11 cellular contexts compared by ENCODE assay signal in the genomic region with DNA sequence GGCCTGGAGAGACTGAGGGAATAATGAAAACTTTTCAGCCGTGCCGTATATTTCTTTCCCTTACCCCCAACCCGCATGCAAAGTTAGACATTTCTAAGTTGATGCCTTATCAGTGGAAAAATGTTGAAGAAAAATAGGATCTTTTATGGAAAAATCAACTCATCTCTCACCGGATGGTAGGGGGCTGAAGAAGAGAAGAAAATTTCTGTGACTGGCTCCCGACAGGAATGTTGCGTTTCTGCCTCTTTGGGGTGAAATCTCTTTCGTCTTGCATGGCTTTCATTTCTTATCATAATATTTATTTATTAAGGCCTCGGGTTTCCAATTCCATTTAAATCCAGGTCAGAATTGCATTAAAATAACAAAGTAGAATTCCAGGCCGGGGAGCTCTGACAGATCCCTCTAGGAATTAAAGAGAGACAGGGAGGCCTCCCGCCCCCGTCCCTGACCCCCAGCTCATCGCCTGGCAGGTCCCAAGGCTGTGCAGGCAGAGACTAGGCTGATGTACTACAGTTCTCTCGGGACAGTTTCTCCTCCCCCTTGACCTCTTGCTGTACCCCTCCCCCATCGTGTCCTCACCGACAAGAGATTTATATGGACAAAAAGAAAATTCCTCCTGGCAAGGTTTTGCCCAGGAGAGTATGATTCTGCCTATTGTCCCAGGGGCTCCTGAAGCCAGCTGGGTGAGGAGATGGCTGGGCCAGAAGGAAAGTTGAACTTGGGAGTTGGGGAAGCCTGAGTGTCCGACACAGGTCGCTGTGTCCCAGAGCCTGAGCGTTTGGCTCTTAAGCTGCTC. TPM values are rescaled to one million over a fixed set of nuclear protein-coding genes. Genes with fewer than 3 reads are reported as not detected.
DNase-seq lines count a peak whose midpoint lies in the region; ATAC-seq and TF ChIP-seq lines count a peak whose summit lies in the region.
"Had no signal": no experiment of that assay in that cellular context is flagged by ENCODE, and none has a peak within 500 bp of the region (broad histone marks: within the 10 kb centered on the region; RNA-seq: fewer than 3 reads in every experiment).

No MANE protein-coding gene starts in this region.

- H3K36me3 ChIP-seq in WERI-Rb-1, result no peaks in the 10 kb centered on the region

- H3K27ac ChIP-seq in WERI-Rb-1 (no peak overlapping the region), right cardiac atrium (ENCODE audit: low read length) (no peak overlapping the region)

- H3K9me3 ChIP-seq in WERI-Rb-1 (ENCODE audit: severe bottlenecking), result no peaks in the 10 kb centered on the region
- H3K9me3 ChIP-seq in right cardiac atrium (ENCODE audit: control insufficient read depth, low read length), result no peaks in the 10 kb centered on the region

- H3K4me3 Mint-ChIP-seq in Calu3 (ENCODE audit: low read depth, unreplicated experiment), result peak overlapping the region; percentile 62
- peak overlapping the region; percentile 76 for H3K4me3 Mint-ChIP-seq in progenitor cell of endocrine pancreas (ENCODE audit: low read depth)

- no peak overlapping the region for H3K27ac Mint-ChIP-seq in Calu3 (ENCODE audit: unreplicated experiment)
- no peak overlapping the region for H3K27ac Mint-ChIP-seq in progenitor cell of endocrine pancreas

- peaks cover 2% of the 10 kb centered on the region for H3K4me1 ChIP-seq in right cardiac atrium (ENCODE audit: control insufficient read depth, insufficient read depth, low read length)

- peaks cover 20% of the 10 kb centered on the region for H3K4me1 Mint-ChIP-seq in Calu3 (ENCODE audit: low read depth, unreplicated experiment)
- H3K4me1 Mint-ChIP-seq in progenitor cell of endocrine pancreas (ENCODE audit: low read depth), result peaks cover 41% of the 10 kb centered on the region

- H3K27me3 ChIP-seq in WERI-Rb-1 (ENCODE audit: insufficient read depth, low read depth, severe bottlenecking), result peaks cover 22% of the 10 kb centered on the region
- H3K27me3 ChIP-seq in right cardiac atrium (ENCODE audit: control insufficient read depth, insufficient read depth), result no peaks in the 10 kb centered on the region

- 50% methylated on average over 18 of the region's 18 CpGs for WGBS in right cardiac atrium

- H3K9me3 Mint-ChIP-seq in Calu3 (ENCODE audit: low read depth, unreplicated experiment), result no peaks in the 10 kb centered on the region
- H3K9me3 Mint-ChIP-seq in progenitor cell of endocrine pancreas (ENCODE audit: low read depth), result no peaks in the 10 kb centered on the region

- no peak for ATAC-seq in right cardiac atrium
- no peak for ATAC-seq in GM18517 (IDR thresholded peaks at IDR 0.05; ENCODE audit: unreplicated experiment)

- H3K4me3 ChIP-seq in WERI-Rb-1 (ENCODE audit: low read depth, low read length), result peak overlapping the region; percentile 56
- peak overlapping the region; percentile 57 for H3K4me3 ChIP-seq in right cardiac atrium (ENCODE audit: low read length)

- DNase-seq in Calu3 (no peak), WERI-Rb-1 (no peak), right cardiac atrium (no peak), progenitor cell of endocrine pancreas (ENCODE audit: low spot score, unreplicated experiment) (no peak), NCI-H187 treated with DMSO at 0.1 percent for 48 hours (lab: John Stamatoyannopoulos, UW) (no peak), GF-D8 (lab: John Stamatoyannopoulos, UW) (no peak), amniotic stem cell (lab: John Stamatoyannopoulos, UW) (no peak)
- DNase-seq: cerebellar nuclear complex; NCI-H2171 treated with DMSO at 0.1 percent for 48 hours; stimulated activated CD8-positive, alpha-beta memory T cell treated with anti-CD3 and anti-CD28 coated beads, Interleukin-4, amount 100 ng/mL, for 48 hours had no signal

- CTCF ChIA-PET in Calu3 (lab: Charles Lee), result interaction anchor here (0.6 to 1.4 kb wide), 3 partner anchors 16 to 63 kb away, joined by 3 to 4 read pairs (median 3); no protein-coding TSS in a partner anchor

- intact Hi-C loops in Calu3 (cut with micrococcal nuclease; ENCODE audit: unreplicated experiment) (no loop called here), right cardiac atrium (cut with DNase I) (loop anchor here in 1 of 4 donors (10.0 kb wide), 1 partner anchor 220 kb away; no protein-coding TSS in a partner anchor)

- no TSS peak for BruUV-seq in Calu3 (replicated peaks; lab: Mats Ljungman, UMichigan)

- H3K36me3 Mint-ChIP-seq in Calu3 (ENCODE audit: insufficient read depth, unreplicated experiment), result peaks cover 8% of the 10 kb centered on the region
- peaks cover 2% of the 10 kb centered on the region for H3K36me3 Mint-ChIP-seq in progenitor cell of endocrine pancreas (ENCODE audit: insufficient read depth)

- H3K27me3 Mint-ChIP-seq in Calu3 (ENCODE audit: unreplicated experiment), result peaks cover 82% of the 10 kb centered on the region
- H3K27me3 Mint-ChIP-seq in progenitor cell of endocrine pancreas, result peaks cover 30% of the 10 kb centered on the region

- TF ChIP-seq CTCF in Calu3 (IDR thresholded peaks at IDR 0.05; ENCODE audit: unreplicated experiment) (no peak), WERI-Rb-1 (IDR thresholded peaks at IDR 0.05; ENCODE audit: low read depth, low read length) (no peak), progenitor cell of endocrine pancreas (IDR thresholded peaks at IDR 0.05; ENCODE audit: unreplicated experiment) (no peak)

RNA-seq across cellular contexts. Expression of gene SCUBE3, which starts 1.3 kb away (rescaled TPM):
- total RNA-seq in Calu3 (2022) (0.44 and 0.47 TPM in 2 replicates), right cardiac atrium (under 1 TPM; 0.25 to 0.86 (median 0.49) TPM), progenitor cell of endocrine pancreas (31.1 and 35.3 TPM in 2 replicates)
- polyA plus RNA-seq in right cardiac atrium, result 0.38 TPM

RNA-seq across cellular contexts. Expression of gene ZNF76, which starts 44.5 kb away (rescaled TPM):
- total RNA-seq in Calu3 (2022) (52.0 and 60.0 TPM in 2 replicates), right cardiac atrium (10 to 100 TPM; 28.6 to 44.4 (median 38.2) TPM), progenitor cell of endocrine pancreas (61.2 and 61.7 TPM in 2 replicates)
- polyA plus RNA-seq in right cardiac atrium, result 35.8 TPM

Comparison
In these comparisons a context has a peak if more than half of its experiments do, and no peak if none do; other contexts are left out.
1. RNA of gene SCUBE3, which starts 1.3 kb away (total RNA-seq): 31.1 to 35.3 TPM in progenitor cell of endocrine pancreas; 0.25 to 0.86 TPM in right cardiac atrium and 0.44 to 0.47 TPM in Calu3; every median in the first group is over 10 times any median in the second.